In genomic region chr13:73061478-73062275, GRCh38 we compare ENCODE assay signal across 13 cellular contexts. TPM values are rescaled to one million over a fixed set of nuclear protein-coding genes. Genes with fewer than 3 reads are reported as not detected.
DNase-seq lines count a peak whose midpoint lies in the region; ATAC-seq and TF ChIP-seq lines count a peak whose summit lies in the region.
"Had no signal": no experiment of that assay in that cellular context is flagged by ENCODE, and none has a peak within 500 bp of the region (broad histone marks: within the 10 kb centered on the region; RNA-seq: fewer than 3 reads in every experiment).

No MANE protein-coding gene starts in this region.

- TF ChIP-seq POLR2A in upper lobe of left lung (IDR thresholded peaks at IDR 0.05) = no peak

- H3K36me3 ChIP-seq in colonic mucosa (no peaks in the 10 kb centered on the region), mucosa of descending colon (ENCODE audit: low read depth) (no peaks in the 10 kb centered on the region), upper lobe of left lung (peaks cover 0 to 6% (median 0%) of the 10 kb centered on the region in 4 donors)

- DNase-seq in NCI-H345 (lab: John Stamatoyannopoulos, UW) (peak; percentile 14), NCI-H345 treated with DMSO at 0.1 percent for 48 hours (lab: John Stamatoyannopoulos, UW; ENCODE audit: unreplicated experiment) (no peak), colonic mucosa (peak; percentile 60), mucosa of descending colon (peak in 2 of 3 donors; percentile 61 to 63), upper lobe of left lung (no peak), NCI-H1105 (lab: John Stamatoyannopoulos, UW) (no peak), kidney glomerular epithelial cell (lab: John Stamatoyannopoulos, UW) (no peak)
- DNase-seq: activated CD8-positive, alpha-beta memory T cell treated with anti-CD3 and anti-CD28 coated beads, Interleukin-2, amount 50 U/mL, for 4 hours; aorta; GOT3; NCI-H1436; stimulated activated naive CD4-positive, alpha-beta T cell had no signal

- peak overlapping the region; percentile 45 to 99 for H3K9ac ChIP-seq in colonic mucosa (ENCODE audit: low read depth in 2 of 2, low read length in 2 of 2)

- H3K4me3 ChIP-seq in colonic mucosa = peak overlapping the region; percentile 77
- H3K4me3 ChIP-seq in mucosa of descending colon = peak overlapping the region; percentile 83
- peak overlapping the region in 3 of 4 donors; percentile 73 to 93 (median 83) for H3K4me3 ChIP-seq in upper lobe of left lung

- peak in 1 of 4 donors; percentile 11 for TF ChIP-seq EP300 in upper lobe of left lung (IDR thresholded peaks at IDR 0.05)

- H3K27ac ChIP-seq in colonic mucosa (peak overlapping the region; percentile 72), upper lobe of left lung (peak overlapping the region; percentile 16 to 91 (median 82))

- H3K4me1 ChIP-seq in colonic mucosa (no peaks in the 10 kb centered on the region), mucosa of descending colon (ENCODE audit: low read depth) (no peaks in the 10 kb centered on the region), upper lobe of left lung (peaks cover 0 to 32% (median 5%) of the 10 kb centered on the region in 4 donors)

- H3K27me3 ChIP-seq in colonic mucosa (no peaks in the 10 kb centered on the region), upper lobe of left lung (no peaks in the 10 kb centered on the region)

- ATAC-seq in mucosa of descending colon (no peak), upper lobe of left lung (ENCODE audit: low FRiP score in 2 of 2) (no peak), GM21360 (IDR thresholded peaks at IDR 0.05; ENCODE audit: unreplicated experiment) (no peak)

- TF ChIP-seq CTCF in colonic mucosa (IDR thresholded peaks at IDR 0.05) = no peak
- TF ChIP-seq CTCF in mucosa of descending colon (IDR thresholded peaks at IDR 0.05) = no peak
- no peak for TF ChIP-seq CTCF in upper lobe of left lung (IDR thresholded peaks at IDR 0.05)

- WGBS in upper lobe of left lung, 2 donors = 62 to 77% methylated on average over 15 of the region's 15 CpGs

- H3K9me3 ChIP-seq in colonic mucosa (no peaks in the 10 kb centered on the region), mucosa of descending colon (no peaks in the 10 kb centered on the region), upper lobe of left lung (no peaks in the 10 kb centered on the region)

- intact Hi-C loops in colonic mucosa (cut with DNase I) = no loop called here
- intact Hi-C loops in mucosa of descending colon (cut with DNase I, micrococcal nuclease) = no loop called here

RNA-seq across cellular contexts. Expression of gene KLF5, which starts 2.9 kb away (rescaled TPM):
- 100 to 1,000 TPM; 334 to 424 TPM for total RNA-seq in colonic mucosa
- 100 to 1,000 TPM; 131 to 401 (median 330) TPM for total RNA-seq in mucosa of descending colon
- 100 to 1,000 TPM in 1 of 6 donors, 10 to 100 TPM in 5; 43.5 to 112 (median 61.8) TPM for total RNA-seq in upper lobe of left lung

Comparison
In these comparisons a context has a peak if more than half of its experiments do, and no peak if none do; other contexts are left out.
1. DNase-seq: peak in NCI-H345 (single experiment), colonic mucosa (single experiment) and mucosa of descending colon (2 of 3); none in NCI-H345 treated with DMSO at 0.1 percent for 48 hours (single experiment), upper lobe of left lung (0 of 2), NCI-H1105 (single experiment) and kidney glomerular epithelial cell (single experiment).
2. Peak in every context shown above with its lines, with median percentiles within 50 percentile points of each other: H3K4me3 ChIP-seq.